16 cellular contexts compared by ENCODE assay signal in the genomic region with DNA sequence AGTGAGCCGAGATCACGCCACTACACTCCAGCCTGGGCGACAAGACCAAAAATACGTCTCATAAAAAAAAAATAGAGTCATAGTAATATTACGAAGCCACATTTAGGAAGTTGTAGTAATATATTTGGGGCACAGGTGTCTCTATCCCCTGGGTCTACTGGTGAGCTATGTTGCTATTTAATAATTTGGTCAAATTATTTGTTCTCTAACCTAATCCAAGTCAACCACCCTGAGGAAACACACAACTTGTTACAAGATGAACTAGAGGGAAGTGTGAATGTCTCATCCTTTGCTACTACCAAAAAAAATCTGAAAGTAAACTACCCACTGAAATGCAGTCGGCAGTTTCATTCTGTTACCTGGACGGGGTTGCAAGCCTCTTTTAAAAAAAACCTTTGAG.
DNase-seq lines count a peak whose midpoint lies in the region; ATAC-seq and TF ChIP-seq lines count a peak whose summit lies in the region.
"Had no signal": no experiment of that assay in that cellular context is flagged by ENCODE, and none has a peak within 500 bp of the region (broad histone marks: within the 10 kb centered on the region; RNA-seq: fewer than 3 reads in every experiment).

No MANE protein-coding gene starts in this region.

- ATAC-seq in GM18858 (IDR thresholded peaks at IDR 0.05; ENCODE audit: unreplicated experiment), result peak; percentile 54
- peak; percentile 46 for ATAC-seq in GM21786 (IDR thresholded peaks at IDR 0.05; ENCODE audit: unreplicated experiment)
- ATAC-seq in HG03342 (IDR thresholded peaks at IDR 0.05; ENCODE audit: unreplicated experiment), result peak; percentile 62
- ATAC-seq in activated CD4-positive, CD25-positive, alpha-beta regulatory T cell treated with anti-CD3 and anti-CD28 coated beads, Interleukin-2, amount 50 U/mL, for 24 hours, result no peak
- no peak for ATAC-seq in SK-N-SH treated with all-trans-retinoic acid at 6 μM for 48 hours
- ATAC-seq: psoas muscle had no signal

- no peak for DNase-seq in activated CD8-positive, alpha-beta memory T cell treated with anti-CD3 and anti-CD28 coated beads for 24 hours
- DNase-seq in activated CD4-positive, alpha-beta T cell treated with anti-CD3 and anti-CD28 coated beads, Interleukin-2, amount 50 U/mL, for 4 hours, result no peak
- DNase-seq: activated CD4-positive, alpha-beta T cell treated with anti-CD3 and anti-CD28 coated beads, Interleukin-2, amount 50 U/mL, for 1 hour; activated naive CD4-positive, alpha-beta T cell treated with anti-CD3 and anti-CD28 coated beads, Interleukin-2, amount 50 U/mL, for 16 hours; COR-L47; H7; KG1; kidney glomerular epithelial cell; nephron progenitor cell; psoas muscle; small intestine had no signal

TF ChIP-seq in SK-N-SH treated with all-trans-retinoic acid at 6 μM for 48 hours, 23 proteins besides CTCF, POLR2A, EP300 and RAD21:
- TF ChIP-seq, protein P1, sequence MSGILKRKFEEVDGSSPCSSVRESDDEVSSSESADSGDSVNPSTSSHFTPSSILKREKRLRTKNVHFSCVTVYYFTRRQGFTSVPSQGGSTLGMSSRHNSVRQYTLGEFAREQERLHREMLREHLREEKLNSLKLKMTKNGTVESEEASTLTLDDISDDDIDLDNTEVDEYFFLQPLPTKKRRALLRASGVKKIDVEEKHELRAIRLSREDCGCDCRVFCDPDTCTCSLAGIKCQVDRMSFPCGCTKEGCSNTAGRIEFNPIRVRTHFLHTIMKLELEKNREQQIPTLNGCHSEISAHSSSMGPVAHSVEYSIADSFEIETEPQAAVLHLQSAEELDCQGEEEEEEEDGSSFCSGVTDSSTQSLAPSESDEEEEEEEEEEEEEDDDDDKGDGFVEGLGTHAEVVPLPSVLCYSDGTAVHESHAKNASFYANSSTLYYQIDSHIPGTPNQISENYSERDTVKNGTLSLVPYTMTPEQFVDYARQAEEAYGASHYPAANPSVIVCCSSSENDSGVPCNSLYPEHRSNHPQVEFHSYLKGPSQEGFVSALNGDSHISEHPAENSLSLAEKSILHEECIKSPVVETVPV (CRISPR knock-in tag; IDR thresholded peaks at IDR 0.05), result no peak
- TF ChIP-seq CSDC2 (CRISPR knock-in tag; IDR thresholded peaks at IDR 0.05) (no peak), ARNTL (CRISPR knock-in tag; IDR thresholded peaks at IDR 0.05; ENCODE audit: borderline replicate concordance, low read depth) (no peak), ZC3H10 (CRISPR knock-in tag; IDR thresholded peaks at IDR 0.05) (no peak), ZNF70 (CRISPR knock-in tag; IDR thresholded peaks at IDR 0.05) (no peak), OSR1 (CRISPR knock-in tag; IDR thresholded peaks at IDR 0.05) (no peak), ISL1 (CRISPR knock-in tag; IDR thresholded peaks at IDR 0.05) (no peak), TCF4 (CRISPR knock-in tag; IDR thresholded peaks at IDR 0.05; ENCODE audit: borderline replicate concordance) (no peak)
- TF ChIP-seq, protein P2, sequence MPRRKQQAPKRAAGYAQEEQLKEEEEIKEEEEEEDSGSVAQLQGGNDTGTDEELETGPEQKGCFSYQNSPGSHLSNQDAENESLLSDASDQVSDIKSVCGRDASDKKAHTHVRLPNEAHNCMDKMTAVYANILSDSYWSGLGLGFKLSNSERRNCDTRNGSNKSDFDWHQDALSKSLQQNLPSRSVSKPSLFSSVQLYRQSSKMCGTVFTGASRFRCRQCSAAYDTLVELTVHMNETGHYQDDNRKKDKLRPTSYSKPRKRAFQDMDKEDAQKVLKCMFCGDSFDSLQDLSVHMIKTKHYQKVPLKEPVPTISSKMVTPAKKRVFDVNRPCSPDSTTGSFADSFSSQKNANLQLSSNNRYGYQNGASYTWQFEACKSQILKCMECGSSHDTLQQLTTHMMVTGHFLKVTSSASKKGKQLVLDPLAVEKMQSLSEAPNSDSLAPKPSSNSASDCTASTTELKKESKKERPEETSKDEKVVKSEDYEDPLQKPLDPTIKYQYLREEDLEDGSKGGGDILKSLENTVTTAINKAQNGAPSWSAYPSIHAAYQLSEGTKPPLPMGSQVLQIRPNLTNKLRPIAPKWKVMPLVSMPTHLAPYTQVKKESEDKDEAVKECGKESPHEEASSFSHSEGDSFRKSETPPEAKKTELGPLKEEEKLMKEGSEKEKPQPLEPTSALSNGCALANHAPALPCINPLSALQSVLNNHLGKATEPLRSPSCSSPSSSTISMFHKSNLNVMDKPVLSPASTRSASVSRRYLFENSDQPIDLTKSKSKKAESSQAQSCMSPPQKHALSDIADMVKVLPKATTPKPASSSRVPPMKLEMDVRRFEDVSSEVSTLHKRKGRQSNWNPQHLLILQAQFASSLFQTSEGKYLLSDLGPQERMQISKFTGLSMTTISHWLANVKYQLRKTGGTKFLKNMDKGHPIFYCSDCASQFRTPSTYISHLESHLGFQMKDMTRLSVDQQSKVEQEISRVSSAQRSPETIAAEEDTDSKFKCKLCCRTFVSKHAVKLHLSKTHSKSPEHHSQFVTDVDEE (CRISPR knock-in tag; IDR thresholded peaks at IDR 0.05), result no peak
- TF ChIP-seq, protein P3, sequence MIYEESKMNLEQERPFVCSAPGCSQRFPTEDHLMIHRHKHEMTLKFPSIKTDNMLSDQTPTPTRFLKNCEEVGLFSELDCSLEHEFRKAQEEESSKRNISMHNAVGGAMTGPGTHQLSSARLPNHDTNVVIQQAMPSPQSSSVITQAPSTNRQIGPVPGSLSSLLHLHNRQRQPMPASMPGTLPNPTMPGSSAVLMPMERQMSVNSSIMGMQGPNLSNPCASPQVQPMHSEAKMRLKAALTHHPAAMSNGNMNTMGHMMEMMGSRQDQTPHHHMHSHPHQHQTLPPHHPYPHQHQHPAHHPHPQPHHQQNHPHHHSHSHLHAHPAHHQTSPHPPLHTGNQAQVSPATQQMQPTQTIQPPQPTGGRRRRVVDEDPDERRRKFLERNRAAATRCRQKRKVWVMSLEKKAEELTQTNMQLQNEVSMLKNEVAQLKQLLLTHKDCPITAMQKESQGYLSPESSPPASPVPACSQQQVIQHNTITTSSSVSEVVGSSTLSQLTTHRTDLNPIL (CRISPR knock-in tag; IDR thresholded peaks at IDR 0.05; ENCODE audit: low read depth), result no peak

Comparison
In these comparisons a context has a peak if more than half of its experiments do, and no peak if none do; other contexts are left out.
1. ATAC-seq: peak in GM18858 (single experiment), GM21786 (single experiment) and HG03342 (single experiment); none in activated CD4-positive, CD25-positive, alpha-beta regulatory T cell treated with anti-CD3 and anti-CD28 coated beads, Interleukin-2, amount 50 U/mL, for 24 hours (0 of 2) and SK-N-SH treated with all-trans-retinoic acid at 6 μM for 48 hours (single experiment).